In genomic region chr12:104681012-104681690, GRCh38 we compare ENCODE assay signal across 16 cellular contexts.
DNase-seq lines count a peak whose midpoint lies in the region; ATAC-seq lines count a peak whose summit lies in the region.
"Had no signal": no experiment of that assay in that cellular context is flagged by ENCODE, and none has a peak within 500 bp of the region (broad histone marks: within the 10 kb centered on the region; RNA-seq: fewer than 3 reads in every experiment).

No MANE protein-coding gene starts in this region.

- no peaks in the 10 kb centered on the region for H3K27me3 Mint-ChIP-seq in CD4-positive, alpha-beta memory T cell
- H3K27me3 Mint-ChIP-seq in T-helper 2 cell treated with Interferon-gamma antibody and Interleukin-4, amounts not matched to agents 5 μg/mL and 100 μg/mL, for 36 hours (ENCODE audit: low read depth), result no peaks in the 10 kb centered on the region
- H3K27me3 Mint-ChIP-seq in immature natural killer cell (ENCODE audit: low read depth in 3 of 3), result peaks cover 0 to 12% (median 0%) of the 10 kb centered on the region in 3 donors

- peak overlapping the region; percentile 3 to 85 (median 55) for H3K27ac Mint-ChIP-seq in CD4-positive, alpha-beta memory T cell
- peak overlapping the region; percentile 41 for H3K27ac Mint-ChIP-seq in T-helper 2 cell treated with Interferon-gamma antibody and Interleukin-4, amounts not matched to agents 5 μg/mL and 100 μg/mL, for 36 hours
- H3K27ac Mint-ChIP-seq in immature natural killer cell, result peak overlapping the region; percentile 53 to 80 (median 76)

- no peak for ATAC-seq in HG02981 (IDR thresholded peaks at IDR 0.05; ENCODE audit: unreplicated experiment)
- ATAC-seq: naive thymus-derived CD8-positive, alpha-beta T cell had no signal

- peaks cover 0 to 17% (median 0%) of the 10 kb centered on the region in 11 experiments; a peak in 2 of 22 replicates for H3K36me3 ChIP-seq in BLaER1 treated with 17β-estradiol and CSF1 and Interleukin-3, amounts not matched to agents 10 nM and 100 nM
- no peaks in the 10 kb centered on the region for H3K36me3 ChIP-seq in CD4-positive, alpha-beta memory T cell (ENCODE audit: insufficient read depth, low read length)
- H3K36me3 ChIP-seq: prostate gland, vagina had no signal

- peak overlapping the region in 4 of 8 donors; percentile 4 to 53 (median 22) for H3K4me3 Mint-ChIP-seq in CD4-positive, alpha-beta memory T cell
- peak overlapping the region; percentile 5 for H3K4me3 Mint-ChIP-seq in T-helper 2 cell treated with Interferon-gamma antibody and Interleukin-4, amounts not matched to agents 5 μg/mL and 100 μg/mL, for 36 hours
- peak overlapping the region in 4 of 5 donors; percentile 3 to 71 (median 48) for H3K4me3 Mint-ChIP-seq in immature natural killer cell

- H3K4me3 ChIP-seq in BLaER1 treated with 17β-estradiol and CSF1 and Interleukin-3, amounts not matched to agents 10 nM and 100 nM, result no peak overlapping the region
- H3K4me3 ChIP-seq in CD4-positive, alpha-beta memory T cell (ENCODE audit: low read length in 2 of 2), result no peak overlapping the region
- H3K4me3 ChIP-seq: prostate gland, vagina had no signal

- peaks cover 0 to 59% (median 0%) of the 10 kb centered on the region in 11 experiments; a peak in 6 of 22 replicates for H4K20me1 ChIP-seq in BLaER1 treated with 17β-estradiol and CSF1 and Interleukin-3, amounts not matched to agents 10 nM and 100 nM

- POLR2A ChIA-PET in CD4-positive, alpha-beta memory T cell (lab: Charles Lee; ENCODE audit: partially characterized antibody), result interaction anchor here (0.5 to 1.0 kb wide), 4 partner anchors 31 to 392 kb away, joined by 3 to 5 read pairs (median 3); partner anchors contain the start of gene CHST11

- H3K36me3 Mint-ChIP-seq in CD4-positive, alpha-beta memory T cell, result no peaks in the 10 kb centered on the region
- H3K36me3 Mint-ChIP-seq in T-helper 2 cell treated with Interferon-gamma antibody and Interleukin-4, amounts not matched to agents 5 μg/mL and 100 μg/mL, for 36 hours (ENCODE audit: low read depth), result peaks cover 26% of the 10 kb centered on the region
- no peaks in the 10 kb centered on the region for H3K36me3 Mint-ChIP-seq in immature natural killer cell

- no peak for DNase-seq in CD4-positive, alpha-beta memory T cell
- no peak for DNase-seq in T-helper 2 cell treated with Interferon-gamma antibody and Interleukin-4, amounts not matched to agents 5 μg/mL and 100 μg/mL, for 36 hours (ENCODE audit: low spot score)
- DNase-seq in immature natural killer cell (no peak), nucleus accumbens (lab: John Stamatoyannopoulos, UW) (no peak)
- no peak for DNase-seq in stimulated activated CD4-positive, alpha-beta T cell treated with anti-CD3 and anti-CD28 coated beads, Interleukin-4, amount 100 ng/mL, for 24 hours
- DNase-seq: activated CD8-positive, alpha-beta memory T cell treated with anti-CD3 and anti-CD28 coated beads for 24 hours; activated naive CD4-positive, alpha-beta T cell treated with anti-CD3 and anti-CD28 coated beads, Interleukin-2, amount 50 U/mL, for 16 hours; mammary epithelial cell; naive thymus-derived CD8-positive, alpha-beta T cell; NCI-H146; NCI-H2227 treated with DMSO at 0.1 percent for 48 hours; RPMI8226 had no signal

- intact Hi-C loops in CD4-positive, alpha-beta memory T cell (cut with micrococcal nuclease), result loop anchor here (2.0 to 5.0 kb wide), 2 partner anchors 276 to 299 kb away; no protein-coding TSS in a partner anchor

- H3K27me3 ChIP-seq in BLaER1 treated with 17β-estradiol and CSF1 and Interleukin-3, amounts not matched to agents 10 nM and 100 nM, result no peaks in the 10 kb centered on the region
- H3K27me3 ChIP-seq in CD4-positive, alpha-beta memory T cell (ENCODE audit: insufficient read depth, low read length), result no peaks in the 10 kb centered on the region
- H3K27me3 ChIP-seq: vagina had no signal

- no peaks in the 10 kb centered on the region for H3K9me3 Mint-ChIP-seq in CD4-positive, alpha-beta memory T cell
- peaks cover 5% of the 10 kb centered on the region for H3K9me3 Mint-ChIP-seq in T-helper 2 cell treated with Interferon-gamma antibody and Interleukin-4, amounts not matched to agents 5 μg/mL and 100 μg/mL, for 36 hours
- H3K9me3 Mint-ChIP-seq in immature natural killer cell, result no peaks in the 10 kb centered on the region
- H3K9me3 Mint-ChIP-seq: naive thymus-derived CD8-positive, alpha-beta T cell had no signal

- peaks cover 0 to 7% (median 0%) of the 10 kb centered on the region in 11 experiments; a peak in 2 of 22 replicates for H3K9me3 ChIP-seq in BLaER1 treated with 17β-estradiol and CSF1 and Interleukin-3, amounts not matched to agents 10 nM and 100 nM (replicated peaks in 1 of 11)
- no peaks in the 10 kb centered on the region for H3K9me3 ChIP-seq in CD4-positive, alpha-beta memory T cell (ENCODE audit: control insufficient read depth in 1 of 2, low read length in 2 of 2)
- H3K9me3 ChIP-seq: prostate gland, vagina had no signal

- CTCF ChIA-PET in CD4-positive, alpha-beta memory T cell (lab: Charles Lee; ENCODE audit: partially characterized antibody), result interaction anchor here (0.8 to 1.0 kb wide), 4 partner anchors 109 to 361 kb away, joined by 3 to 4 read pairs (median 3); no protein-coding TSS in a partner anchor

- peak overlapping the region in 9 of 11 experiments; percentile 69 to 96 (median 92); a peak in 17 of 22 replicates for H3K27ac ChIP-seq in BLaER1 treated with 17β-estradiol and CSF1 and Interleukin-3, amounts not matched to agents 10 nM and 100 nM
- H3K27ac ChIP-seq in CD4-positive, alpha-beta memory T cell (ENCODE audit: low read depth, low read length), result no peak overlapping the region
- H3K27ac ChIP-seq: prostate gland, vagina had no signal

- peak overlapping the region in 7 of 11 experiments; percentile 11 to 75 (median 69); a peak in 9 of 22 replicates for H3K9ac ChIP-seq in BLaER1 treated with 17β-estradiol and CSF1 and Interleukin-3, amounts not matched to agents 10 nM and 100 nM

- H3K4me1 Mint-ChIP-seq in CD4-positive, alpha-beta memory T cell, result peaks cover 51 to 93% (median 70%) of the 10 kb centered on the region in 4 donors
- H3K4me1 Mint-ChIP-seq in T-helper 2 cell treated with Interferon-gamma antibody and Interleukin-4, amounts not matched to agents 5 μg/mL and 100 μg/mL, for 36 hours (ENCODE audit: low read depth), result peaks cover 63% of the 10 kb centered on the region
- H3K4me1 Mint-ChIP-seq in immature natural killer cell, result peaks cover 82 to 96% of the 10 kb centered on the region in 2 donors

- peak overlapping the region; percentile 75 to 95 (median 86); a peak in 21 of 22 replicates for H3K4me2 ChIP-seq in BLaER1 treated with 17β-estradiol and CSF1 and Interleukin-3, amounts not matched to agents 10 nM and 100 nM

- peaks cover 84 to 100% (median 99%) of the 10 kb centered on the region in 10 experiments for H3K4me1 ChIP-seq in BLaER1 treated with 17β-estradiol and CSF1 and Interleukin-3, amounts not matched to agents 10 nM and 100 nM
- H3K4me1 ChIP-seq in CD4-positive, alpha-beta memory T cell (ENCODE audit: insufficient read depth, low read length), result peaks cover 60% of the 10 kb centered on the region
- H3K4me1 ChIP-seq: prostate gland had no signal
